9 cellular contexts compared by ENCODE assay signal in genomic region chr6:118968416-118968815, GRCh38. TPM values are rescaled to one million over a fixed set of nuclear protein-coding genes. Genes with fewer than 3 reads are reported as not detected.
A peak's percentile ranks its signal among the peaks of the same experiment; 100 is the strongest.
DNase-seq lines count a peak whose midpoint lies in the region; ATAC-seq and TF ChIP-seq lines count a peak whose summit lies in the region.
"Had no signal": no experiment of that assay in that cellular context is flagged by ENCODE, and none has a peak within 500 bp of the region (broad histone marks: within the 10 kb centered on the region; RNA-seq: fewer than 3 reads in every experiment).

No MANE protein-coding gene starts in this region.

- H3K9me3 Mint-ChIP-seq in glutamatergic neuron (ENCODE audit: unreplicated experiment), result no peaks in the 10 kb centered on the region
- H3K9me3 Mint-ChIP-seq: activated naive CD4-positive, alpha-beta T cell treated with anti-CD3 and anti-CD28 coated beads, Interleukin-2, amount 50 U/mL, for 24 hours had no signal

- no peak overlapping the region for H3K4me3 Mint-ChIP-seq in glutamatergic neuron (ENCODE audit: unreplicated experiment)
- H3K4me3 Mint-ChIP-seq: activated naive CD4-positive, alpha-beta T cell treated with anti-CD3 and anti-CD28 coated beads, Interleukin-2, amount 50 U/mL, for 24 hours had no signal

- no peaks in the 10 kb centered on the region for H3K27me3 Mint-ChIP-seq in glutamatergic neuron (ENCODE audit: unreplicated experiment)
- H3K27me3 Mint-ChIP-seq: activated naive CD4-positive, alpha-beta T cell treated with anti-CD3 and anti-CD28 coated beads, Interleukin-2, amount 50 U/mL, for 24 hours had no signal

- H3K4me3 ChIP-seq in upper lobe of right lung, result no peak overlapping the region

- H3K36me3 ChIP-seq in upper lobe of right lung, result no peaks in the 10 kb centered on the region

- no peaks in the 10 kb centered on the region for H3K4me1 Mint-ChIP-seq in glutamatergic neuron (ENCODE audit: low read depth, unreplicated experiment)
- H3K4me1 Mint-ChIP-seq: activated naive CD4-positive, alpha-beta T cell treated with anti-CD3 and anti-CD28 coated beads, Interleukin-2, amount 50 U/mL, for 24 hours had no signal

- H3K9me3 ChIP-seq in upper lobe of right lung, result no peaks in the 10 kb centered on the region

- no peak overlapping the region for H3K27ac ChIP-seq in upper lobe of right lung

- H3K36me3 Mint-ChIP-seq in glutamatergic neuron (ENCODE audit: unreplicated experiment), result no peaks in the 10 kb centered on the region
- H3K36me3 Mint-ChIP-seq: activated naive CD4-positive, alpha-beta T cell treated with anti-CD3 and anti-CD28 coated beads, Interleukin-2, amount 50 U/mL, for 24 hours had no signal

- H3K27me3 ChIP-seq in upper lobe of right lung, result no peaks in the 10 kb centered on the region

- no peak overlapping the region for H3K27ac Mint-ChIP-seq in glutamatergic neuron (ENCODE audit: unreplicated experiment)
- H3K27ac Mint-ChIP-seq: activated naive CD4-positive, alpha-beta T cell treated with anti-CD3 and anti-CD28 coated beads, Interleukin-2, amount 50 U/mL, for 24 hours had no signal

- intact Hi-C loops in Right ventricle myocardium superior (cut with DNase I) (no loop called here), left cardiac atrium (cut with DNase I) (loop anchor here in 1 of 2 donors (5.0 kb wide), 1 partner anchor 144 kb away; no protein-coding TSS in a partner anchor), upper lobe of right lung (cut with DNase I) (no loop called here)

- peak; percentile 20 for TF ChIP-seq CTCF in glutamatergic neuron (IDR thresholded peaks at IDR 0.05; ENCODE audit: partially characterized antibody, unreplicated experiment)
- TF ChIP-seq CTCF in upper lobe of right lung (IDR thresholded peaks at IDR 0.05), result peak; percentile 45

- ATAC-seq in Right ventricle myocardium superior (ENCODE audit: poor library complexity), result peak; percentile 52
- ATAC-seq in left cardiac atrium, result no peak
- no peak for ATAC-seq in upper lobe of right lung
- no peak for ATAC-seq in GM21390 (IDR thresholded peaks at IDR 0.05; ENCODE audit: unreplicated experiment)

- no peaks in the 10 kb centered on the region for H3K4me1 ChIP-seq in upper lobe of right lung

- DNase-seq in Right ventricle myocardium superior, result no peak
- no peak for DNase-seq in left cardiac atrium
- peak; percentile 30 for DNase-seq in SK-N-DZ (ENCODE audit: low spot score)
- no peak for DNase-seq in glutamatergic neuron
- no peak for DNase-seq in upper lobe of right lung
- DNase-seq in activated T-cell treated with anti-CD3 and anti-CD28 coated beads, Interleukin-2, amount 50 U/mL, for 48 hours, result no peak
- DNase-seq in NCI-H1092 treated with DMSO at 0.1 percent for 48 hours (lab: John Stamatoyannopoulos, UW), result no peak

RNA-seq across cellular contexts. Expression of gene MCM9, which starts 33.5 kb away (rescaled TPM):
- total RNA-seq in Right ventricle myocardium superior (4.8 TPM), left cardiac atrium (1 to 10 TPM; 6.3 to 8.6 TPM), glutamatergic neuron (ENCODE audit: unreplicated experiment) (18.0 TPM), upper lobe of right lung (19.5 TPM)
- 9.8 and 13.4 TPM in 2 replicates for polyA plus RNA-seq in SK-N-DZ (2014; cell fraction: cytosol; rRNA removed)
- 38.9 and 41.2 TPM in 2 replicates for polyA plus RNA-seq in SK-N-DZ (2014; cell fraction: nucleus; rRNA removed)
